ENCODE assay signal across 9 cellular contexts in the genomic region with DNA sequence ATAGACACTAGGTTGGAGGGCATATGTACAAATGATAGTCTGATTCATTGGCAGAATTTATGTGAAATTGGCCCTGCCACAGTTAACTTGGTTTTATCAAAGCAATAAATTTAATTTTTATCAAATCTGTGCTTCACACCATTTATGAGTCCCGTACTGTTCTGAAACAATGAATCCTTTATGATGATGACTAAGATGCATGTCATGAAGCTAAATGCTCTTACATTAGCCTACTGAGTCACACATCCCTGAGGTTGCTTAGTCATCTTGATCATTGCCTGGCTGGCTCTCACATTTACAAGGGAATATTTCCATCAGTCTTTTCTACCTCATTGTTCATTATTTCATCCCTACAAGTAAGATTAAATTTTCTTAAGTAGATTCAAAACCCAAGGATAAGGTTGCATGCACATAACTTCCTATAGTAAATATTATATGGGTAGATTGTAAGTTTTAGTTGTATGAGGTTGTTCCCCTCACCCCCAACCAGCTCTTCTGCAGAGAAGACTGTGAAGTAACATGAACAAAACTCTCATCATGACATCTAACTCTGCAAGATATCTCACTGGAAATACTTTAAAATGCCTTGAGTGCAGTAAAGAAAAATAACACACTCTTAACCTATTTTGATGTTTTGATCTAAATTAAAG.
DNase-seq lines count a peak whose midpoint lies in the region; ATAC-seq and TF ChIP-seq lines count a peak whose summit lies in the region.
"Had no signal": no experiment of that assay in that cellular context is flagged by ENCODE, and none has a peak within 500 bp of the region (broad histone marks: within the 10 kb centered on the region; RNA-seq: fewer than 3 reads in every experiment).

No MANE protein-coding gene starts in this region.

- H3K4me3 Mint-ChIP-seq in activated CD4-positive, alpha-beta memory T cell treated with anti-CD3 and anti-CD28 coated beads for 36 hours: no peak overlapping the region
- no peak overlapping the region for H3K4me3 Mint-ChIP-seq in activated CD4-positive, alpha-beta memory T cell treated with anti-CD3 and anti-CD28 coated beads, Interleukin-2, amount 10 ng/mL, durations not matched to agents 7 days and 5 days

- CTCF ChIA-PET in activated CD4-positive, alpha-beta memory T cell treated with anti-CD3 and anti-CD28 coated beads for 36 hours (lab: Charles Lee): interaction anchor here (0.5 to 1.2 kb wide), 3 partner anchors 131 to 1681 kb away, joined by 3 to 4 read pairs (median 4); no protein-coding TSS in a partner anchor
- CTCF ChIA-PET in activated CD4-positive, alpha-beta memory T cell treated with anti-CD3 and anti-CD28 coated beads, Interleukin-2, amount 10 ng/mL, durations not matched to agents 7 days and 5 days (lab: Charles Lee): no interaction called here

- H3K4me1 Mint-ChIP-seq in activated CD4-positive, alpha-beta memory T cell treated with anti-CD3 and anti-CD28 coated beads for 36 hours (ENCODE audit: low read depth): peaks cover 28% of the 10 kb centered on the region
- H3K4me1 Mint-ChIP-seq in activated CD4-positive, alpha-beta memory T cell treated with anti-CD3 and anti-CD28 coated beads, Interleukin-2, amount 10 ng/mL, durations not matched to agents 7 days and 5 days: peaks cover 12% of the 10 kb centered on the region

- H3K4me3 ChIP-seq in SJCRH30 (no peak overlapping the region), tibial artery (no peak overlapping the region)
- H3K4me3 ChIP-seq: BLaER1 treated with 17β-estradiol and CSF1 and Interleukin-3, amounts not matched to agents 10 nM and 100 nM had no signal

- no peaks in the 10 kb centered on the region for H3K9me3 ChIP-seq in SJCRH30 (replicated peaks)
- H3K9me3 ChIP-seq in tibial artery: no peaks in the 10 kb centered on the region

- no peak overlapping the region for H3K27ac Mint-ChIP-seq in activated CD4-positive, alpha-beta memory T cell treated with anti-CD3 and anti-CD28 coated beads for 36 hours
- H3K27ac Mint-ChIP-seq in activated CD4-positive, alpha-beta memory T cell treated with anti-CD3 and anti-CD28 coated beads, Interleukin-2, amount 10 ng/mL, durations not matched to agents 7 days and 5 days: no peak overlapping the region

- peak overlapping the region; percentile 75 for H3K27ac ChIP-seq in SJCRH30
- H3K27ac ChIP-seq in foreskin keratinocyte: peak overlapping the region; percentile 85
- H3K27ac ChIP-seq in tibial artery: no peak overlapping the region
- H3K27ac ChIP-seq: BLaER1 treated with 17β-estradiol and CSF1 and Interleukin-3, amounts not matched to agents 10 nM and 100 nM had no signal

- TF ChIP-seq CTCF in foreskin keratinocyte (conservative IDR thresholded peaks at IDR 0.05) (no peak), tibial artery (IDR thresholded peaks at IDR 0.05) (no peak)

- peak; percentile 88 for ATAC-seq in foreskin keratinocyte

- H3K27me3 Mint-ChIP-seq in activated CD4-positive, alpha-beta memory T cell treated with anti-CD3 and anti-CD28 coated beads for 36 hours: no peaks in the 10 kb centered on the region
- H3K27me3 Mint-ChIP-seq in activated CD4-positive, alpha-beta memory T cell treated with anti-CD3 and anti-CD28 coated beads, Interleukin-2, amount 10 ng/mL, durations not matched to agents 7 days and 5 days: no peaks in the 10 kb centered on the region

- peak; percentile 29 for DNase-seq in activated CD4-positive, alpha-beta memory T cell treated with anti-CD3 and anti-CD28 coated beads for 36 hours
- DNase-seq in activated CD4-positive, alpha-beta memory T cell treated with anti-CD3 and anti-CD28 coated beads, Interleukin-2, amount 10 ng/mL, durations not matched to agents 7 days and 5 days: no peak
- DNase-seq in SJCRH30 (peak; percentile 29 to 72), foreskin keratinocyte (peak; percentile 88 to 96), smooth muscle cell of the brain vasculature (ENCODE audit: low read depth, low spot score) (peak; percentile 47), NCI-H128 (lab: John Stamatoyannopoulos, UW; ENCODE audit: unreplicated experiment) (no peak), tibial artery (no peak), NCI-H1092 treated with DMSO at 0.1 percent for 48 hours (lab: John Stamatoyannopoulos, UW) (no peak)

- intact Hi-C loops in activated CD4-positive, alpha-beta memory T cell treated with anti-CD3 and anti-CD28 coated beads for 36 hours (cut with micrococcal nuclease): loop anchor here (5.0 kb wide), 1 partner anchor 553 kb away; no protein-coding TSS in a partner anchor
- intact Hi-C loops in tibial artery (cut with DNase I; ENCODE audit: low total_unique reads): no loop called here

- peaks cover 7% of the 10 kb centered on the region for H3K36me3 Mint-ChIP-seq in activated CD4-positive, alpha-beta memory T cell treated with anti-CD3 and anti-CD28 coated beads for 36 hours
- no peaks in the 10 kb centered on the region for H3K36me3 Mint-ChIP-seq in activated CD4-positive, alpha-beta memory T cell treated with anti-CD3 and anti-CD28 coated beads, Interleukin-2, amount 10 ng/mL, durations not matched to agents 7 days and 5 days (ENCODE audit: low read depth)

- POLR2A ChIA-PET in activated CD4-positive, alpha-beta memory T cell treated with anti-CD3 and anti-CD28 coated beads for 36 hours (lab: Charles Lee): no interaction called here
- POLR2A ChIA-PET in activated CD4-positive, alpha-beta memory T cell treated with anti-CD3 and anti-CD28 coated beads, Interleukin-2, amount 10 ng/mL, durations not matched to agents 7 days and 5 days (lab: Charles Lee): no interaction called here

- 0 out of 2 replicates have a peak, but pooled peaks cover 2% of the 10 kb centered on the region for H3K36me3 ChIP-seq in SJCRH30
- no peaks in the 10 kb centered on the region for H3K36me3 ChIP-seq in tibial artery

- no peaks in the 10 kb centered on the region for H3K9me3 Mint-ChIP-seq in activated CD4-positive, alpha-beta memory T cell treated with anti-CD3 and anti-CD28 coated beads for 36 hours
- H3K9me3 Mint-ChIP-seq in activated CD4-positive, alpha-beta memory T cell treated with anti-CD3 and anti-CD28 coated beads, Interleukin-2, amount 10 ng/mL, durations not matched to agents 7 days and 5 days: no peaks in the 10 kb centered on the region

- H3K4me1 ChIP-seq in SJCRH30 (peaks cover 24% of the 10 kb centered on the region), foreskin keratinocyte (peaks cover 55% of the 10 kb centered on the region), tibial artery (peaks cover 0 to 11% (median 0%) of the 10 kb centered on the region in 4 donors)

- H3K27me3 ChIP-seq in SJCRH30: no peaks in the 10 kb centered on the region
- no peaks in the 10 kb centered on the region for H3K27me3 ChIP-seq in foreskin keratinocyte
- H3K27me3 ChIP-seq in tibial artery: no peaks in the 10 kb centered on the region
- H3K27me3 ChIP-seq: BLaER1 treated with 17β-estradiol and CSF1 and Interleukin-3, amounts not matched to agents 10 nM and 100 nM had no signal

Comparison
In these comparisons a context has a peak if more than half of its experiments do, and no peak if none do; other contexts are left out.
1. DNase-seq: peak in activated CD4-positive, alpha-beta memory T cell treated with anti-CD3 and anti-CD28 coated beads for 36 hours (single experiment), SJCRH30 (2 of 2), foreskin keratinocyte (2 of 2) and smooth muscle cell of the brain vasculature (single experiment); none in activated CD4-positive, alpha-beta memory T cell treated with anti-CD3 and anti-CD28 coated beads, Interleukin-2, amount 10 ng/mL, durations not matched to agents 7 days and 5 days (single experiment), NCI-H128 (single experiment), tibial artery (0 of 2) and NCI-H1092 treated with DMSO at 0.1 percent for 48 hours (single experiment).
2. H3K27ac ChIP-seq: peak in SJCRH30 (single experiment) and foreskin keratinocyte (single experiment); none in tibial artery (0 of 2).